Comparison of ENCODE assay signal across 22 cellular contexts in the genomic region with DNA sequence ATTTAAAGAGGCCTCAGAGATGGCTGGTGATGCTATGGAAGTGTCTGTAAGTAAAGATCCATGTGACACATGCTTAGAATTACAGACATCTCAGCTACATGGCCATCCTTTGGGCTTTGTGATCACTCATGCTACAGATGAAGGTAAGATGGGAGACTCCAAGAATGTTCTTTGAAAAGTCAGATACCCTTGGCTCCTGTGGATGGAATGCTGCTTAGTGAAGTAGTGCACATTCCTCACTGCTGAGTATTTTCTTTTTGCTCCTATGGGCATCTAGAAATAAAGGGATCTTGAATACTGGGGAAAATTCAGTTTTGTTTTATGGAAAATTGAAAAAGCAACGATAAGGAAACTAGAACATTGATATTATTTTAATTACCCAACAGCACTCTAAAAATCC. TPM values are rescaled to one million over a fixed set of nuclear protein-coding genes. Genes with fewer than 3 reads are reported as not detected.
DNase-seq lines count a peak whose midpoint lies in the region; ATAC-seq, FAIRE-seq and TF ChIP-seq lines count a peak whose summit lies in the region.
"Had no signal": no experiment of that assay in that cellular context is flagged by ENCODE, and none has a peak within 500 bp of the region (broad histone marks: within the 10 kb centered on the region; RNA-seq: fewer than 3 reads in every experiment).

No MANE protein-coding gene starts in this region.

- no peaks in the 10 kb centered on the region for H3K27me3 Mint-ChIP-seq in stimulated activated memory B cell treated with anti-CD40 and anti-IgM and Interleukin-4, amounts not matched to agents 10 μg/mL and 1 μg/mL and 100 μg/mL, for 72 hours

- no peak for TF ChIP-seq CTCF in brain microvascular endothelial cell (IDR thresholded peaks at IDR 0.05; ENCODE audit: low read depth, low read length, missing control alignments)
- TF ChIP-seq CTCF in lower lobe of right lung (IDR thresholded peaks at IDR 0.05) = no peak

- no peak for FAIRE-seq in H54 (lab: Jason Lieb, UNC)
- FAIRE-seq: H1 had no signal

- H3K27me3 ChIP-seq in brain microvascular endothelial cell (replicated peaks) = no peaks in the 10 kb centered on the region
- H3K27me3 ChIP-seq in lower lobe of right lung (ENCODE audit: low read depth) = no peaks in the 10 kb centered on the region
- H3K27me3 ChIP-seq: colonic mucosa, SJCRH30, vagina had no signal

- no peaks in the 10 kb centered on the region for H3K4me1 ChIP-seq in lower lobe of right lung
- H3K4me1 ChIP-seq: colonic mucosa, SJCRH30, vagina had no signal

- H3K27ac ChIP-seq in brain microvascular endothelial cell (no peak overlapping the region), lower lobe of right lung (no peak overlapping the region)
- H3K27ac ChIP-seq: colonic mucosa, SJCRH30, vagina had no signal

- H3K27ac Mint-ChIP-seq in stimulated activated memory B cell treated with anti-CD40 and anti-IgM and Interleukin-4, amounts not matched to agents 10 μg/mL and 1 μg/mL and 100 μg/mL, for 72 hours = no peak overlapping the region
- H3K27ac Mint-ChIP-seq: activated CD4-positive, alpha-beta memory T cell treated with anti-CD3 and anti-CD28 coated beads for 36 hours; activated naive CD8-positive, alpha-beta T cell; activated T-helper 2 cell treated with anti-CD3 and anti-CD28 coated beads, Interferon-gamma antibody, Interleukin-2, Interleukin-4, amounts not matched to agents 10 μg/mL and 5 μg/mL and 100 μg/mL, durations not matched to agents 14 hours and 24 hours and 36 hours; naive thymus-derived CD4-positive, alpha-beta T cell had no signal

- peak; percentile 49 to 59 for ATAC-seq in lower lobe of right lung
- no peak for ATAC-seq in left colon
- ATAC-seq in stimulated activated memory B cell treated with anti-CD40 and anti-IgM and Interleukin-4, amounts not matched to agents 10 μg/mL and 1 μg/mL and 100 μg/mL, for 72 hours = no peak
- no peak for ATAC-seq in HG02981 (IDR thresholded peaks at IDR 0.05; ENCODE audit: unreplicated experiment)
- ATAC-seq: naive thymus-derived CD4-positive, alpha-beta T cell had no signal

- H3K4me3 Mint-ChIP-seq in stimulated activated memory B cell treated with anti-CD40 and anti-IgM and Interleukin-4, amounts not matched to agents 10 μg/mL and 1 μg/mL and 100 μg/mL, for 72 hours = no peak overlapping the region
- H3K4me3 Mint-ChIP-seq: activated CD4-positive, alpha-beta memory T cell treated with anti-CD3 and anti-CD28 coated beads for 36 hours; activated naive CD8-positive, alpha-beta T cell; naive thymus-derived CD4-positive, alpha-beta T cell had no signal

- H3K36me3 ChIP-seq in brain microvascular endothelial cell (replicated peaks) = no peaks in the 10 kb centered on the region
- H3K36me3 ChIP-seq in lower lobe of right lung = peaks cover 6% of the 10 kb centered on the region
- H3K36me3 ChIP-seq: colonic mucosa, SJCRH30, vagina had no signal

- no peak for TF ChIP-seq POLR2A in H54 (IDR thresholded peaks at IDR 0.05; ENCODE audit: low read depth, low read length)

- H3K36me3 Mint-ChIP-seq in stimulated activated memory B cell treated with anti-CD40 and anti-IgM and Interleukin-4, amounts not matched to agents 10 μg/mL and 1 μg/mL and 100 μg/mL, for 72 hours = peaks cover 28% of the 10 kb centered on the region
- H3K36me3 Mint-ChIP-seq: activated CD4-positive, alpha-beta memory T cell treated with anti-CD3 and anti-CD28 coated beads for 36 hours; activated naive CD8-positive, alpha-beta T cell had no signal

- no peaks in the 10 kb centered on the region for H3K9me3 Mint-ChIP-seq in stimulated activated memory B cell treated with anti-CD40 and anti-IgM and Interleukin-4, amounts not matched to agents 10 μg/mL and 1 μg/mL and 100 μg/mL, for 72 hours
- H3K9me3 Mint-ChIP-seq: activated CD4-positive, alpha-beta memory T cell treated with anti-CD3 and anti-CD28 coated beads for 36 hours; activated T-helper 2 cell treated with anti-CD3 and anti-CD28 coated beads, Interferon-gamma antibody, Interleukin-2, Interleukin-4, amounts not matched to agents 10 μg/mL and 5 μg/mL and 100 μg/mL, durations not matched to agents 14 hours and 24 hours and 36 hours had no signal

- intact Hi-C loops in lower lobe of right lung (cut with DNase I) (no loop called here), left colon (cut with DNase I, micrococcal nuclease) (no loop called here)

- H3K4me3 ChIP-seq in brain microvascular endothelial cell (ENCODE audit: low read depth, low read length) = no peak overlapping the region
- no peak overlapping the region for H3K4me3 ChIP-seq in lower lobe of right lung
- H3K4me3 ChIP-seq: colonic mucosa, SJCRH30, vagina had no signal

- no peaks in the 10 kb centered on the region for H3K4me1 Mint-ChIP-seq in stimulated activated memory B cell treated with anti-CD40 and anti-IgM and Interleukin-4, amounts not matched to agents 10 μg/mL and 1 μg/mL and 100 μg/mL, for 72 hours
- H3K4me1 Mint-ChIP-seq: naive thymus-derived CD4-positive, alpha-beta T cell had no signal

- in situ Hi-C loops in brain microvascular endothelial cell (cut with HindIII; ENCODE audit: low pct_ligation_motif_present, low sequenced_read_pairs) = no loop called here

- peak; percentile 61 for DNase-seq in AG08395 (ENCODE audit: low spot score)
- DNase-seq in H54 (ENCODE audit: insufficient read length, low spot score) = peak; percentile 45
- DNase-seq in brain microvascular endothelial cell = peak; percentile 14
- DNase-seq in lower lobe of right lung = no peak
- no peak for DNase-seq in left colon
- DNase-seq in NCI-H748 treated with DMSO at 0.1 percent for 48 hours (lab: John Stamatoyannopoulos, UW) = no peak
- DNase-seq: activated CD4-positive, alpha-beta memory T cell treated with anti-CD3 and anti-CD28 coated beads for 36 hours; activated CD8-positive, alpha-beta memory T cell treated with anti-CD3 and anti-CD28 coated beads, Interleukin-2, amount 50 U/mL, for 48 hours; C1 segment of cervical spinal cord; colonic mucosa; naive thymus-derived CD4-positive, alpha-beta T cell; NCI-H146; SJCRH30; stimulated activated CD4-positive, alpha-beta T cell treated with anti-CD3 and anti-CD28 coated beads, Interleukin-2, amount 100 ng/mL, for 48 hours; stimulated activated naive CD4-positive, alpha-beta T cell; T-helper 1 cell had no signal

- H3K9me3 ChIP-seq in lower lobe of right lung = no peaks in the 10 kb centered on the region
- H3K9me3 ChIP-seq: colonic mucosa, SJCRH30, vagina had no signal

RNA-seq across cellular contexts. Expression of a gene that starts 55.2 kb away (rescaled TPM):
- total RNA-seq in lower lobe of right lung (50.7 TPM), left colon (10 to 100 TPM; 40.8 to 44.0 TPM)

Comparison
In these comparisons a context has a peak if more than half of its experiments do, and no peak if none do; other contexts are left out.
1. DNase-seq: peak in AG08395 (single experiment), H54 (single experiment) and brain microvascular endothelial cell (single experiment); none in lower lobe of right lung (single experiment), left colon (0 of 2) and NCI-H748 treated with DMSO at 0.1 percent for 48 hours (single experiment).
2. ATAC-seq: peak in lower lobe of right lung (2 of 2); none in left colon (single experiment), stimulated activated memory B cell treated with anti-CD40 and anti-IgM and Interleukin-4, amounts not matched to agents 10 μg/mL and 1 μg/mL and 100 μg/mL, for 72 hours (single experiment) and HG02981 (single experiment).